Comparison of ENCODE assay signal across 8 cellular contexts in genomic region chr17:16351831-16352230, GRCh38. TPM values are rescaled to one million over a fixed set of nuclear protein-coding genes. Genes with fewer than 3 reads are reported as not detected.
DNase-seq lines count a peak whose midpoint lies in the region; ATAC-seq and TF ChIP-seq lines count a peak whose summit lies in the region.

No MANE protein-coding gene starts in this region.

- H3K36me3 ChIP-seq in SK-N-MC (ENCODE audit: insufficient read depth, low read length) (peaks cover 28% of the 10 kb centered on the region), skeletal muscle satellite cell (ENCODE audit: insufficient read depth, low read length) (peaks cover 4% of the 10 kb centered on the region)

- H3K4me2 ChIP-seq in skeletal muscle satellite cell (ENCODE audit: low read length), result peak overlapping the region; percentile 86

- H3K27ac ChIP-seq in SK-N-MC, result no peak overlapping the region

- no peaks in the 10 kb centered on the region for H3K27me3 ChIP-seq in skeletal muscle satellite cell (ENCODE audit: control insufficient read depth, insufficient read depth, low read length)

- H3K4me1 ChIP-seq in skeletal muscle satellite cell (ENCODE audit: control insufficient read depth, insufficient read depth, low read length), result peaks cover 8% of the 10 kb centered on the region

- H3K9me3 ChIP-seq in SK-N-MC (ENCODE audit: low read depth, low read length), result no peaks in the 10 kb centered on the region
- no peaks in the 10 kb centered on the region for H3K9me3 ChIP-seq in skeletal muscle satellite cell (replicated peaks; ENCODE audit: low read length)

- DNase-seq in SK-N-MC (ENCODE audit: low read depth, low spot score), result no peak
- peak; percentile 44 for DNase-seq in fibroblast of peridontal ligament (ENCODE audit: extremely low read depth)
- DNase-seq in NOMO-1 treated with dmso at 0.1 percent for 144 hours (lab: John Stamatoyannopoulos, UW; ENCODE audit: unreplicated experiment), result no peak
- no peak for DNase-seq in GM19240 (ENCODE audit: insufficient read length, low spot score)
- no peak for DNase-seq in NCI-H2196 treated with DMSO at 0.1 percent for 48 hours (lab: John Stamatoyannopoulos, UW; ENCODE audit: unreplicated experiment)

- H3K4me3 ChIP-seq in GM12875 (ENCODE audit: low read depth, low read length), result peak overlapping the region; percentile 87
- H3K4me3 ChIP-seq in SK-N-MC, result peak overlapping the region; percentile 96
- H3K4me3 ChIP-seq in skeletal muscle satellite cell (ENCODE audit: low read length), result peak overlapping the region; percentile 68

- no peak for TF ChIP-seq CTCF in GM12875 (IDR thresholded peaks at IDR 0.05; ENCODE audit: borderline replicate concordance, insufficient read depth, low read depth, low read length)

- ATAC-seq in HG03196 (IDR thresholded peaks at IDR 0.05; ENCODE audit: unreplicated experiment), result no peak

- peak overlapping the region; percentile 87 for H3K9ac ChIP-seq in SK-N-MC (ENCODE audit: insufficient read length)
- peak overlapping the region; percentile 68 for H3K9ac ChIP-seq in skeletal muscle satellite cell (ENCODE audit: low read depth, low read length)

RNA-seq across cellular contexts. Expression of gene CENPV, which starts 1.4 kb away (rescaled TPM):
- 11.4 and 17.5 TPM in 2 replicates for total RNA-seq in skeletal muscle satellite cell (2012; rRNA removed)

RNA-seq across cellular contexts. Expression of gene UBB, which starts 29.1 kb away (rescaled TPM):
- 1,088 and 1,189 TPM in 2 replicates for total RNA-seq in skeletal muscle satellite cell (2012; rRNA removed)
